Comparison of ENCODE assay signal across 6 cellular contexts in genomic region chr5:181205402-181205734, GRCh38. TPM values are rescaled to one million over a fixed set of nuclear protein-coding genes. Genes with fewer than 3 reads are reported as not detected.
A peak's percentile ranks its signal among the peaks of the same experiment; 100 is the strongest.
DNase-seq lines count a peak whose midpoint lies in the region; ATAC-seq and TF ChIP-seq lines count a peak whose summit lies in the region.

No MANE protein-coding gene starts in this region.

- CTCF ChIA-PET in AG04450 (lab: Charles Lee), result interaction anchor here (1.3 kb wide), 1 partner anchor 13 kb away, joined by 6 read pairs; no protein-coding TSS in a partner anchor
- CTCF ChIA-PET in GM10248 (lab: Yijun Ruan, JAX), result interaction anchor here (1.0 to 8.2 kb wide), 2 partner anchors 14 to 36 kb away, joined by 3 to 109 read pairs; no protein-coding TSS in a partner anchor

- DNase-seq in AG04450 (ENCODE audit: low read depth, low spot score) (no peak), left colon (no peak), sciatic nerve (ENCODE audit: low spot score) (no peak), GM10248 (ENCODE audit: extremely low spot score) (no peak), nucleus accumbens (lab: John Stamatoyannopoulos, UW) (no peak)

- TF ChIP-seq CTCF in AG04450 (IDR thresholded peaks at IDR 0.05; ENCODE audit: low read depth, low read length) (no peak), VCaP (conservative IDR thresholded peaks at IDR 0.05) (no peak), GM10248 (IDR thresholded peaks at IDR 0.05; ENCODE audit: control extremely low read depth, extremely low read depth, low read depth, missing control alignments) (no peak)

- peaks cover 2% of the 10 kb centered on the region for H3K27me3 ChIP-seq in AG04450 (ENCODE audit: control insufficient read depth, insufficient read depth, low read length)

- H3K27ac ChIP-seq in AG04450 (ENCODE audit: low read depth, low read length) (no peak overlapping the region), VCaP (peak overlapping the region; percentile 81)

- H3K4me3 ChIP-seq in AG04450 (ENCODE audit: low read depth, low read length), result peak overlapping the region; percentile 56

- POLR2A ChIA-PET in AG04450 (lab: Yijun Ruan, JAX), result interaction anchor here (1.2 to 2.9 kb wide), 2 partner anchors 14 to 16 kb away, joined by 5 to 15 read pairs; no protein-coding TSS in a partner anchor
- POLR2A ChIA-PET in GM10248 (lab: Yijun Ruan, JAX), result interaction anchor here (1.2 kb wide), 1 partner anchor 55 kb away, joined by 3 read pairs; the partner anchor contains the start of gene TRIM52

- ATAC-seq in left colon (peak; percentile 1), sciatic nerve (no peak)

- H3K9me3 ChIP-seq in AG04450 (ENCODE audit: control insufficient read depth, insufficient read depth, low read length), result no peaks in the 10 kb centered on the region

- intact Hi-C loops in left colon (cut with DNase I, micrococcal nuclease) (no loop called here), sciatic nerve (cut with DNase I) (no loop called here)

RNA-seq across cellular contexts. Expression of gene TRIM7, which starts 0.4 kb away (rescaled TPM):
- 0.66 and 1.1 TPM in 2 replicates for polyA plus RNA-seq in AG04450 (2011; rRNA removed)
- 0.17 and 0.18 TPM in 2 replicates for polyA minus RNA-seq in AG04450 (2011; rRNA and poly(A)+ RNA removed)
- total RNA-seq in left colon (10 to 100 TPM in 1 of 2 donors, 1 to 10 TPM in 1; 5.8 to 14.2 TPM), sciatic nerve (3.2 TPM)

RNA-seq across cellular contexts. Expression of gene TRIM41, which starts 17.7 kb away (rescaled TPM):
- polyA plus RNA-seq in AG04450 (2011; rRNA removed), result 11.5 and 12.3 TPM in 2 replicates
- 10.3 and 10.5 TPM in 2 replicates for polyA minus RNA-seq in AG04450 (2011; rRNA and poly(A)+ RNA removed)
- 10 to 100 TPM; 21.5 to 32.0 TPM for total RNA-seq in left colon
- 24.6 TPM for total RNA-seq in sciatic nerve

RNA-seq across cellular contexts. Expression of gene RACK1, which starts 38.3 kb away (rescaled TPM):
- 4,422 and 6,028 TPM in 2 replicates for polyA plus RNA-seq in AG04450 (2011; rRNA removed)
- 6,011 and 8,408 TPM in 2 replicates for polyA minus RNA-seq in AG04450 (2011; rRNA and poly(A)+ RNA removed)
- total RNA-seq in left colon, result 1,000 to 10,000 TPM; 1,192 to 1,207 TPM
- total RNA-seq in sciatic nerve, result 1,122 TPM

RNA-seq across cellular contexts. Expression of gene TRIM52, which starts 55.6 kb away (rescaled TPM):
- 6.2 and 8.7 TPM in 2 replicates for polyA plus RNA-seq in AG04450 (2011; rRNA removed)
- polyA minus RNA-seq in AG04450 (2011; rRNA and poly(A)+ RNA removed), result 9.6 and 10.3 TPM in 2 replicates
- total RNA-seq in left colon, result 10 to 100 TPM; 11.4 to 13.1 TPM
- total RNA-seq in sciatic nerve, result 14.1 TPM

RNA-seq across cellular contexts. Expression of gene OR2V2, which starts 58.0 kb away (rescaled TPM):
- not detected in 2 replicates for polyA plus RNA-seq in AG04450 (2011; rRNA removed)
- polyA minus RNA-seq in AG04450 (2011; rRNA and poly(A)+ RNA removed), result not detected in 2 replicates
- total RNA-seq in left colon (not detected), sciatic nerve (not detected)
